Comparison of ENCODE assay signal across 1 cellular context in genomic region chr1:155967410-155968400, GRCh38.
A peak's percentile ranks its signal among the peaks of the same experiment; 100 is the strongest.
TF ChIP-seq lines count a peak whose summit lies in the region.

No MANE protein-coding gene starts in this region.

TF ChIP-seq in HepG2, 621 proteins besides CTCF, POLR2A, EP300 and RAD21 (continued from another document):
- TF ChIP-seq CEBPG (CRISPR knock-in tag; IDR thresholded peaks at IDR 0.05) (no peak; the same call in 1 of the 2 replicates), ZBTB2 (CRISPR knock-in tag; IDR thresholded peaks at IDR 0.05; ENCODE audit: low read depth) (peak; percentile 21; the same call in 1 of the 2 replicates), HES4 (CRISPR knock-in tag; IDR thresholded peaks at IDR 0.05; ENCODE audit: borderline replicate concordance) (no peak), ZNF784 (CRISPR knock-in tag; IDR thresholded peaks at IDR 0.05; ENCODE audit: borderline replicate concordance) (0 out of 2 replicates have a peak, but pooled peaks have one; percentile 61), ZNF737 (CRISPR knock-in tag; IDR thresholded peaks at IDR 0.05; ENCODE audit: borderline replicate concordance) (no peak), ELF3 (CRISPR knock-in tag; IDR thresholded peaks at IDR 0.05) (peak; percentile 65), ZNF589 (CRISPR knock-in tag; conservative IDR thresholded peaks at IDR 0.05) (no peak), HIVEP1 (CRISPR knock-in tag; IDR thresholded peaks at IDR 0.05) (no peak), GATAD1 (CRISPR knock-in tag; IDR thresholded peaks at IDR 0.05) (peak; percentile 43; the same call in 1 of the 2 replicates), ZBTB42 (CRISPR knock-in tag; IDR thresholded peaks at IDR 0.05) (no peak; the same call in 1 of the 2 replicates), ZBTB44 (CRISPR knock-in tag; IDR thresholded peaks at IDR 0.05) (no peak), ZEB1 (IDR thresholded peaks at IDR 0.05; ENCODE audit: insufficient replicate concordance, low read depth) (no peak), ATF2 (CRISPR knock-in tag; IDR thresholded peaks at IDR 0.05) (no peak), FOXK1 (CRISPR knock-in tag; IDR thresholded peaks at IDR 0.05; ENCODE audit: borderline replicate concordance, low read depth) (peak; percentile 87; the same call in 1 of the 2 replicates), NR2F6 (IDR thresholded peaks at IDR 0.05) (peak; percentile 79; the same call in 1 of the 2 replicates), NR2F6 (CRISPR knock-in tag; IDR thresholded peaks at IDR 0.05) (peak; percentile 90), ZBTB34 (CRISPR knock-in tag; IDR thresholded peaks at IDR 0.05) (no peak), ZNF672 (CRISPR knock-in tag; IDR thresholded peaks at IDR 0.05) (no peak), FOXJ3 (CRISPR knock-in tag; IDR thresholded peaks at IDR 0.05; ENCODE audit: borderline replicate concordance) (peak; percentile 61; the same call in 1 of the 2 replicates), MIER2 (CRISPR knock-in tag; IDR thresholded peaks at IDR 0.05) (no peak), KAT2B (IDR thresholded peaks at IDR 0.05; ENCODE audit: borderline replicate concordance, low read depth, low read length) (no peak), NR2F1 (CRISPR knock-in tag; IDR thresholded peaks at IDR 0.05) (peak in 1 of 2 experiments; percentile 52; a peak in 1 of 4 replicates), PHF5A (CRISPR knock-in tag; IDR thresholded peaks at IDR 0.05; ENCODE audit: low read depth, unreplicated experiment) (no peak), ZFP36L2 (CRISPR knock-in tag; IDR thresholded peaks at IDR 0.05) (no peak), ZNF260 (CRISPR knock-in tag; IDR thresholded peaks at IDR 0.05; ENCODE audit: borderline replicate concordance, low read depth) (no peak), FOXO1 (CRISPR knock-in tag; IDR thresholded peaks at IDR 0.05) (peak; percentile 87), TFAP4 (IDR thresholded peaks at IDR 0.05; ENCODE audit: borderline replicate concordance, low read depth) (no peak), ZNF18 (CRISPR knock-in tag; IDR thresholded peaks at IDR 0.05; ENCODE audit: insufficient replicate concordance) (peak; percentile 50), LCORL (IDR thresholded peaks at IDR 0.05) (no peak), LCORL (CRISPR knock-in tag; IDR thresholded peaks at IDR 0.05) (peak; percentile 92), GLMP (CRISPR knock-in tag; IDR thresholded peaks at IDR 0.05; ENCODE audit: borderline replicate concordance) (no peak), NBN (conservative IDR thresholded peaks at IDR 0.05) (no peak), IKZF5 (CRISPR knock-in tag; IDR thresholded peaks at IDR 0.05) (peak; percentile 58; the same call in 1 of the 2 replicates)
TF ChIP-seq in HepG2: peak in this region for 196.
